ENCODE assay signal across 6 cellular contexts in genomic region chr11:67630943-67631331, GRCh38. TPM values are rescaled to one million over a fixed set of nuclear protein-coding genes. Genes with fewer than 3 reads are reported as not detected.
DNase-seq lines count a peak whose midpoint lies in the region; ATAC-seq and TF ChIP-seq lines count a peak whose summit lies in the region.

No MANE protein-coding gene starts in this region.

- ATAC-seq in HG02973 (IDR thresholded peaks at IDR 0.05; ENCODE audit: unreplicated experiment): peak; percentile 1
- ATAC-seq in central memory CD8-positive, alpha-beta T cell (replicated peaks; ENCODE audit: extremely low read depth, poor library complexity, severe bottlenecking): no peak
- ATAC-seq in HG03457 (IDR thresholded peaks at IDR 0.05; ENCODE audit: unreplicated experiment): no peak

- peak overlapping the region; percentile 87 for H3K27ac Mint-ChIP-seq in central memory CD8-positive, alpha-beta T cell (ENCODE audit: low read depth)
- peak overlapping the region; percentile 78 for H3K27ac Mint-ChIP-seq in osteocyte (ENCODE audit: unreplicated experiment)

- H3K36me3 Mint-ChIP-seq in central memory CD8-positive, alpha-beta T cell (ENCODE audit: insufficient read depth): peaks cover 3% of the 10 kb centered on the region
- H3K36me3 Mint-ChIP-seq in osteocyte (ENCODE audit: unreplicated experiment): no peaks in the 10 kb centered on the region

- peak overlapping the region; percentile 87 for H3K4me3 Mint-ChIP-seq in central memory CD8-positive, alpha-beta T cell
- peak overlapping the region; percentile 76 for H3K4me3 Mint-ChIP-seq in osteocyte (ENCODE audit: unreplicated experiment)

- H3K4me1 Mint-ChIP-seq in central memory CD8-positive, alpha-beta T cell: peaks cover 13% of the 10 kb centered on the region
- H3K4me1 Mint-ChIP-seq in osteocyte (ENCODE audit: unreplicated experiment): peaks cover 6% of the 10 kb centered on the region

- no peak for DNase-seq in central memory CD8-positive, alpha-beta T cell (ENCODE audit: low spot score in 2 of 2)
- no peak for DNase-seq in osteocyte (ENCODE audit: extremely low spot score, unreplicated experiment)
- no peak for DNase-seq in HT-29 (ENCODE audit: low spot score)
- no peak for DNase-seq in NCI-H128 (lab: John Stamatoyannopoulos, UW; ENCODE audit: unreplicated experiment)

- H3K9me3 Mint-ChIP-seq in central memory CD8-positive, alpha-beta T cell: no peaks in the 10 kb centered on the region
- H3K9me3 Mint-ChIP-seq in osteocyte (ENCODE audit: unreplicated experiment): no peaks in the 10 kb centered on the region

- H3K27me3 Mint-ChIP-seq in central memory CD8-positive, alpha-beta T cell: no peaks in the 10 kb centered on the region
- no peaks in the 10 kb centered on the region for H3K27me3 Mint-ChIP-seq in osteocyte (ENCODE audit: unreplicated experiment)

- no peak for TF ChIP-seq CTCF in osteocyte (IDR thresholded peaks at IDR 0.05)

RNA-seq across cellular contexts. Expression of gene NUDT8, which starts 1.2 kb away (rescaled TPM):
- total RNA-seq in osteocyte: 5.9 and 8.0 TPM in 2 replicates
- total RNA-seq in HT-29 (2014; rRNA removed; shearing (Covaris generic)): 60.0 and 72.9 TPM in 2 replicates

RNA-seq across cellular contexts. Expression of gene TBX10, which starts 8.6 kb away (rescaled TPM):
- not detected in 2 replicates for total RNA-seq in osteocyte
- total RNA-seq in HT-29 (2014; rRNA removed; shearing (Covaris generic)): 2.2 and 5.4 TPM in 2 replicates

RNA-seq across cellular contexts. Expression of gene ACY3, which starts 19.6 kb away (rescaled TPM):
- total RNA-seq in osteocyte: not detected in 2 replicates
- total RNA-seq in HT-29 (2014; rRNA removed; shearing (Covaris generic)): 2.0 and 7.3 TPM in 2 replicates

RNA-seq across cellular contexts. Expression of gene NDUFV1, which starts 24.2 kb away (rescaled TPM):
- total RNA-seq in osteocyte: 180 and 185 TPM in 2 replicates
- total RNA-seq in HT-29 (2014; rRNA removed; shearing (Covaris generic)): 384 and 431 TPM in 2 replicates

RNA-seq across cellular contexts. Expression of gene ALDH3B2, which starts 43.5 kb away (rescaled TPM):
- not detected in 2 replicates for total RNA-seq in osteocyte
- total RNA-seq in HT-29 (2014; rRNA removed; shearing (Covaris generic)): 1.1 TPM in 1 of 2 replicates, not detected in the other
